Comparison of ENCODE assay signal across 19 cellular contexts in genomic region chr20:59948212-59948611, GRCh38. TPM values are rescaled to one million over a fixed set of nuclear protein-coding genes. Genes with fewer than 3 reads are reported as not detected.
A peak's percentile ranks its signal among the peaks of the same experiment; 100 is the strongest.
DNase-seq lines count a peak whose midpoint lies in the region; ATAC-seq and TF ChIP-seq lines count a peak whose summit lies in the region.
"Had no signal": no experiment of that assay in that cellular context is flagged by ENCODE, and none has a peak within 500 bp of the region (broad histone marks: within the 10 kb centered on the region; RNA-seq: fewer than 3 reads in every experiment).

No MANE protein-coding gene starts in this region.

- H3K36me3 ChIP-seq in MM.1S (replicated peaks; ENCODE audit: insufficient read depth, low read length): peaks cover 5% of the 10 kb centered on the region

- H2AFZ ChIP-seq in MM.1S (ENCODE audit: low read length): no peak overlapping the region

- H4K20me1 ChIP-seq in MM.1S (ENCODE audit: insufficient read depth, low read length): no peaks in the 10 kb centered on the region

- DNase-seq in activated CD8-positive, alpha-beta memory T cell treated with anti-CD3 and anti-CD28 coated beads, Interleukin-2, amount 10 ng/mL, durations not matched to agents 7 days and 5 days: no peak
- DNase-seq in activated CD8-positive, alpha-beta memory T cell treated with anti-CD3 and anti-CD28 coated beads, Interleukin-2, amount 50 U/mL, for 48 hours: no peak
- DNase-seq in MM.1S (no peak), AG08396 (ENCODE audit: low spot score) (no peak), cortex of kidney (lab: John Stamatoyannopoulos, UW) (no peak)
- no peak for DNase-seq in stimulated activated effector memory CD8-positive, alpha-beta T cell treated with anti-CD3 and anti-CD28 coated beads, Interleukin-12 subunit alpha, Interleukin-12 subunit beta, amount 100 ng/mL, for 72 hours (ENCODE audit: low spot score in 2 of 2)
- DNase-seq: activated T-cell treated with anti-CD3 and anti-CD28 coated beads, Interleukin-2, amount 50 U/mL, for 1 hour; DMS79 treated with DMSO at 0.1 percent for 48 hours; HCEC 1CT; hippocampal formation; left colon; NCI-H82; SHP77 treated with DMSO at 0.1 percent for 48 hours; stimulated activated CD4-positive, alpha-beta T cell treated with anti-CD3 and anti-CD28 coated beads, Interleukin-12 subunit alpha, Interleukin-12 subunit beta, amount 100 ng/mL, for 4 hours; WERI-Rb-1 had no signal

- no peak for TF ChIP-seq CTCF in MM.1S (IDR thresholded peaks at IDR 0.05; ENCODE audit: low read length)

- H3K4me3 Mint-ChIP-seq in activated CD8-positive, alpha-beta memory T cell treated with anti-CD3 and anti-CD28 coated beads, Interleukin-2, amount 10 ng/mL, durations not matched to agents 7 days and 5 days: no peak overlapping the region
- peak overlapping the region; percentile 76 for H3K4me3 Mint-ChIP-seq in activated T-helper 17 cell treated with anti-CD3 and anti-CD28 coated beads, Interleukin-2, amount 50 U/mL, for 72 hours
- no peak overlapping the region for H3K4me3 Mint-ChIP-seq in stimulated activated effector memory CD8-positive, alpha-beta T cell treated with anti-CD3 and anti-CD28 coated beads, Interleukin-12 subunit alpha, Interleukin-12 subunit beta, amount 100 ng/mL, for 72 hours

- no peak for ATAC-seq in activated CD8-positive, alpha-beta memory T cell treated with anti-CD3 and anti-CD28 coated beads, Interleukin-2, amount 10 ng/mL, durations not matched to agents 7 days and 5 days
- ATAC-seq in activated T-helper 17 cell treated with anti-CD3 and anti-CD28 coated beads, Interleukin-2, amount 50 U/mL, for 72 hours (replicated peaks): no peak
- ATAC-seq in stimulated activated effector memory CD8-positive, alpha-beta T cell treated with anti-CD3 and anti-CD28 coated beads, Interleukin-12 subunit alpha, Interleukin-12 subunit beta, amount 100 ng/mL, for 72 hours: no peak
- ATAC-seq in HG03439 (IDR thresholded peaks at IDR 0.05; ENCODE audit: unreplicated experiment): no peak

- peaks cover 8% of the 10 kb centered on the region for H3K36me3 Mint-ChIP-seq in activated CD8-positive, alpha-beta memory T cell treated with anti-CD3 and anti-CD28 coated beads, Interleukin-2, amount 10 ng/mL, durations not matched to agents 7 days and 5 days
- H3K36me3 Mint-ChIP-seq in activated T-helper 17 cell treated with anti-CD3 and anti-CD28 coated beads, Interleukin-2, amount 50 U/mL, for 72 hours (ENCODE audit: low read depth): peaks cover 40% of the 10 kb centered on the region
- H3K36me3 Mint-ChIP-seq in stimulated activated effector memory CD8-positive, alpha-beta T cell treated with anti-CD3 and anti-CD28 coated beads, Interleukin-12 subunit alpha, Interleukin-12 subunit beta, amount 100 ng/mL, for 72 hours: peaks cover 30% of the 10 kb centered on the region

- no peak overlapping the region for H3K4me2 ChIP-seq in MM.1S (ENCODE audit: low read depth, low read length)

- H3K27ac ChIP-seq in MM.1S (ENCODE audit: low read length): peak overlapping the region; percentile 35; the same call in 1 of the 2 replicates
- H3K27ac ChIP-seq: ascending aorta, esophagus muscularis mucosa, WERI-Rb-1 had no signal

- peaks cover 13% of the 10 kb centered on the region for H3K4me1 ChIP-seq in MM.1S (ENCODE audit: low read length)

- H3K9me3 Mint-ChIP-seq in activated CD8-positive, alpha-beta memory T cell treated with anti-CD3 and anti-CD28 coated beads, Interleukin-2, amount 10 ng/mL, durations not matched to agents 7 days and 5 days (ENCODE audit: low read depth): no peaks in the 10 kb centered on the region
- H3K9me3 Mint-ChIP-seq in activated T-helper 17 cell treated with anti-CD3 and anti-CD28 coated beads, Interleukin-2, amount 50 U/mL, for 72 hours: no peaks in the 10 kb centered on the region
- no peaks in the 10 kb centered on the region for H3K9me3 Mint-ChIP-seq in stimulated activated effector memory CD8-positive, alpha-beta T cell treated with anti-CD3 and anti-CD28 coated beads, Interleukin-12 subunit alpha, Interleukin-12 subunit beta, amount 100 ng/mL, for 72 hours

- H3K9me3 ChIP-seq in MM.1S (replicated peaks; ENCODE audit: insufficient read depth, low read length): no peaks in the 10 kb centered on the region
- H3K9me3 ChIP-seq: ascending aorta, esophagus muscularis mucosa had no signal

- H3K9ac ChIP-seq in MM.1S (ENCODE audit: low read length): no peak overlapping the region

- peak overlapping the region; percentile 92 for H3K27ac Mint-ChIP-seq in activated CD8-positive, alpha-beta memory T cell treated with anti-CD3 and anti-CD28 coated beads, Interleukin-2, amount 10 ng/mL, durations not matched to agents 7 days and 5 days
- peak overlapping the region; percentile 97 for H3K27ac Mint-ChIP-seq in activated T-helper 17 cell treated with anti-CD3 and anti-CD28 coated beads, Interleukin-2, amount 50 U/mL, for 72 hours
- peak overlapping the region; percentile 91 for H3K27ac Mint-ChIP-seq in stimulated activated effector memory CD8-positive, alpha-beta T cell treated with anti-CD3 and anti-CD28 coated beads, Interleukin-12 subunit alpha, Interleukin-12 subunit beta, amount 100 ng/mL, for 72 hours

- no peaks in the 10 kb centered on the region for H3K27me3 ChIP-seq in MM.1S (replicated peaks; ENCODE audit: insufficient read depth, low read length)
- H3K27me3 ChIP-seq: ascending aorta, esophagus muscularis mucosa had no signal

- H3K9me2 ChIP-seq in MM.1S (replicated peaks; ENCODE audit: insufficient read depth, low read length): no peaks in the 10 kb centered on the region

- peaks cover 13% of the 10 kb centered on the region for H3F3A ChIP-seq in MM.1S (ENCODE audit: insufficient read depth, low read length)

- H3K79me2 ChIP-seq in MM.1S (ENCODE audit: low read length): no peaks in the 10 kb centered on the region

- CTCF ChIA-PET in activated CD8-positive, alpha-beta memory T cell treated with anti-CD3 and anti-CD28 coated beads, Interleukin-2, amount 10 ng/mL, durations not matched to agents 7 days and 5 days (lab: Charles Lee): interaction anchor here (0.8 to 3.3 kb wide), 9 partner anchors 7 to 315 kb away, joined by 3 to 20 read pairs (median 4); partner anchors contain the start of genes FAM217B and PPP1R3D

- no peaks in the 10 kb centered on the region for H3K27me3 Mint-ChIP-seq in activated CD8-positive, alpha-beta memory T cell treated with anti-CD3 and anti-CD28 coated beads, Interleukin-2, amount 10 ng/mL, durations not matched to agents 7 days and 5 days
- no peaks in the 10 kb centered on the region for H3K27me3 Mint-ChIP-seq in activated T-helper 17 cell treated with anti-CD3 and anti-CD28 coated beads, Interleukin-2, amount 50 U/mL, for 72 hours

- H3K4me1 Mint-ChIP-seq in activated CD8-positive, alpha-beta memory T cell treated with anti-CD3 and anti-CD28 coated beads, Interleukin-2, amount 10 ng/mL, durations not matched to agents 7 days and 5 days: peaks cover 21% of the 10 kb centered on the region
- peaks cover 9% of the 10 kb centered on the region for H3K4me1 Mint-ChIP-seq in activated T-helper 17 cell treated with anti-CD3 and anti-CD28 coated beads, Interleukin-2, amount 50 U/mL, for 72 hours
- peaks cover 8% of the 10 kb centered on the region for H3K4me1 Mint-ChIP-seq in stimulated activated effector memory CD8-positive, alpha-beta T cell treated with anti-CD3 and anti-CD28 coated beads, Interleukin-12 subunit alpha, Interleukin-12 subunit beta, amount 100 ng/mL, for 72 hours

- no peak overlapping the region for H3K4me3 ChIP-seq in MM.1S (ENCODE audit: low read length)
- H3K4me3 ChIP-seq: ascending aorta, esophagus muscularis mucosa had no signal

RNA-seq across cellular contexts. Expression of gene FAM217B, which starts 8.0 kb away (rescaled TPM):
- total RNA-seq in activated CD8-positive, alpha-beta memory T cell treated with anti-CD3 and anti-CD28 coated beads, Interleukin-2, amount 10 ng/mL, durations not matched to agents 7 days and 5 days: 10 to 100 TPM; 21.9 to 31.2 TPM
- total RNA-seq in activated T-helper 17 cell treated with anti-CD3 and anti-CD28 coated beads, Interleukin-2, amount 50 U/mL, for 72 hours: 10 to 100 TPM; 16.6 to 20.9 TPM

RNA-seq across cellular contexts. Expression of gene PPP1R3D, which starts 8.1 kb away (rescaled TPM):
- 1 to 10 TPM; 8.5 to 8.7 TPM for total RNA-seq in activated CD8-positive, alpha-beta memory T cell treated with anti-CD3 and anti-CD28 coated beads, Interleukin-2, amount 10 ng/mL, durations not matched to agents 7 days and 5 days
- 1 to 10 TPM; 5.3 to 5.9 TPM for total RNA-seq in activated T-helper 17 cell treated with anti-CD3 and anti-CD28 coated beads, Interleukin-2, amount 50 U/mL, for 72 hours

RNA-seq across cellular contexts. Expression of gene CDH26, which starts 10.0 kb away (rescaled TPM):
- total RNA-seq in activated CD8-positive, alpha-beta memory T cell treated with anti-CD3 and anti-CD28 coated beads, Interleukin-2, amount 10 ng/mL, durations not matched to agents 7 days and 5 days: 1 to 10 TPM in 1 of 2 experiments, under 1 TPM in 1; 0.42 to 1.5 TPM
- total RNA-seq in activated T-helper 17 cell treated with anti-CD3 and anti-CD28 coated beads, Interleukin-2, amount 50 U/mL, for 72 hours: 1 to 10 TPM in 1 of 2 donors, under 1 TPM in 1; 0.56 to 2.6 TPM
- total RNA-seq: ascending aorta had no signal

RNA-seq across cellular contexts. Expression of gene SYCP2, which starts 14.8 kb away (rescaled TPM):
- 10 to 100 TPM; 13.5 to 25.7 TPM for total RNA-seq in activated CD8-positive, alpha-beta memory T cell treated with anti-CD3 and anti-CD28 coated beads, Interleukin-2, amount 10 ng/mL, durations not matched to agents 7 days and 5 days
- 1 to 10 TPM; 2.5 to 6.7 TPM for total RNA-seq in activated T-helper 17 cell treated with anti-CD3 and anti-CD28 coated beads, Interleukin-2, amount 50 U/mL, for 72 hours
